In the genomic region with DNA sequence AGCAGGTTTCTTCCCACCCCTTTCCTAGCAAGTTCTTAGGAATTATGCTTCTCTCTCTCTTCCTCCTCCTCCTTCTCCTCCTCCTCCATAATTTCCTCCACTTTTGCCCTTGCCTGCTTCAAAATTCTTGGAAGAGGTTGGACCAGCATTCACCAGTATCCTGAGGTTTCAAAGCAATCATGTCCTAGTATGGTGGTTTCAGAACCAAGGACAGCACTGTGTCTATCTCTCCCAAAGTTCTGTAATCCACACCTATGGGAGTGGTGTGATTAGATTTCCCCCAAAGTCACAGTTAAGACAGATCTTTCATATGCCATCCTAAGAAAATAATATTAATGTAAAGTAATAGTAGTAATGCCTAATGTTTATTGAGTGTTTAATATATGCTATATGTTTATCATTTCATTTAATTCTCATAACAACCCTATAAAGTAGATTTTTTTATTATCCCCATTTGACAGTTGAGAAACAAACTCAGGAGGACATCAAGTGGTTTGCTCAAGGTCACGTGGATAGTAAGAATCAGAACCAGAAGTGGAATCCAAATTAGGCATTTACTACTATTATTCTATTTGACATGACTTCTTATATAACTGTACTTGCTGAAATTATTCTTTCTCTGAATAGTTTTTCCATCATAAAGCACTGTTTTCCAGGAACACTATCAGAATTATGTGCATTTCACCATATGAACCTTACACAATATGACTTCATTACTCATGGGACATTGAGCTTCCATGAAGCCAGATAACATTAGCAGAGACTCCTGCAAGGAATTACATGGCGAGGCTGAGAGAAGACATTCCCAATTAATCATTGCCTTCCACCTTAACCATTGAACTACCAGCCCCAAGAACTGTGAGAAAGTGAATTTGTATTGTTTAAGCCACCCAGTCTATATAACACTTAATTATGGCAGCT, we compare ENCODE assay signal across 20 cellular contexts.
DNase-seq lines count a peak whose midpoint lies in the region; ATAC-seq, FAIRE-seq and TF ChIP-seq lines count a peak whose summit lies in the region.
"Had no signal": no experiment of that assay in that cellular context is flagged by ENCODE, and none has a peak within 500 bp of the region (broad histone marks: within the 10 kb centered on the region; RNA-seq: fewer than 3 reads in every experiment).

No MANE protein-coding gene starts in this region.

- DNase-seq in GM03348 (ENCODE audit: low spot score) (peak; percentile 12), RKO (ENCODE audit: low spot score) (peak; percentile 34), dermis microvascular lymphatic vessel endothelial cell (ENCODE audit: low read depth in 2 of 2) (peak; percentile 15 to 33), HepG2 (ENCODE audit: low spot score) (no peak), ovary (no peak), esophagus muscularis mucosa (ENCODE audit: extremely low spot score) (no peak), dorsolateral prefrontal cortex (no peak)
- DNase-seq: activated naive CD8-positive, alpha-beta T cell treated with anti-CD3 and anti-CD28 coated beads for 36 hours; cortex of kidney; gastrocnemius medialis; NCI-H1417; NCI-H446 treated with DMSO at 0.1 percent for 48 hours; right lobe of liver; WERI-Rb-1 had no signal

- H2AFZ ChIP-seq in HepG2 (ENCODE audit: low read length) = no peak overlapping the region

- no peak for TF ChIP-seq EP300 in HepG2 (IDR thresholded peaks at IDR 0.05; ENCODE audit: low read depth in 2 of 2, low read length in 2 of 2)
- no peak for TF ChIP-seq EP300 in HepG2 (CRISPR knock-in tag; IDR thresholded peaks at IDR 0.05; ENCODE audit: borderline replicate concordance)
- TF ChIP-seq EP300 in ovary (IDR thresholded peaks at IDR 0.05) = no peak
- no peak for TF ChIP-seq EP300 in esophagus muscularis mucosa (IDR thresholded peaks at IDR 0.05)

- H4K20me1 ChIP-seq in HepG2 (ENCODE audit: insufficient read depth, low read length) = no peaks in the 10 kb centered on the region

- no peaks in the 10 kb centered on the region for H3K4me1 ChIP-seq in HepG2 (ENCODE audit: insufficient read depth, low read length)
- H3K4me1 ChIP-seq in ovary (ENCODE audit: insufficient read depth) = no peaks in the 10 kb centered on the region
- peaks cover 0 to 10% (median 4%) of the 10 kb centered on the region in 4 donors for H3K4me1 ChIP-seq in esophagus muscularis mucosa
- H3K4me1 ChIP-seq: gastrocnemius medialis, HAP-1, right lobe of liver had no signal

- H3K27me3 ChIP-seq in HepG2 (ENCODE audit: control insufficient read depth in 1 of 2, insufficient read depth in 2 of 2, low read length in 2 of 2) = no peaks in the 10 kb centered on the region; a peak in 1 of 5 replicates
- H3K27me3 ChIP-seq in ovary = no peaks in the 10 kb centered on the region
- H3K27me3 ChIP-seq in esophagus muscularis mucosa = no peaks in the 10 kb centered on the region
- H3K27me3 ChIP-seq in dorsolateral prefrontal cortex = no peaks in the 10 kb centered on the region
- H3K27me3 ChIP-seq: BLaER1 treated with 17β-estradiol and CSF1 and Interleukin-3, amounts not matched to agents 10 nM and 100 nM; gastrocnemius medialis; right lobe of liver had no signal

- ATAC-seq in HepG2 = peak; percentile 35; the same call in 1 of the 3 replicates
- ATAC-seq in GM21723 (IDR thresholded peaks at IDR 0.05; ENCODE audit: unreplicated experiment) = no peak
- ATAC-seq: gastrocnemius medialis; natural killer cell treated with Interleukin-12 subunit alpha and Interleukin-12 subunit beta and Interleukin-15 and Interleukin-18, amount 100 ng/mL, for 72 hours had no signal

- BruUV-seq in HepG2 (replicated peaks; lab: Mats Ljungman, UMichigan) = no TSS peak

- no peak for TF ChIP-seq RAD21 in HepG2 (CRISPR knock-in tag; IDR thresholded peaks at IDR 0.05)

- H3K9me3 ChIP-seq in HepG2 (ENCODE audit: low read length) (no peaks in the 10 kb centered on the region), ovary (no peaks in the 10 kb centered on the region), esophagus muscularis mucosa (no peaks in the 10 kb centered on the region)
- H3K9me3 ChIP-seq: gastrocnemius medialis, HAP-1, right lobe of liver had no signal

- H3K4me3 ChIP-seq in HepG2 (replicated peaks in 1 of 3; ENCODE audit: insufficient read depth in 1 of 3, low read depth in 2 of 3, low read length in 3 of 3) (no peak overlapping the region), ovary (no peak overlapping the region), esophagus muscularis mucosa (no peak overlapping the region), dorsolateral prefrontal cortex (no peak overlapping the region)
- H3K4me3 ChIP-seq: BLaER1 treated with 17β-estradiol and CSF1 and Interleukin-3, amounts not matched to agents 10 nM and 100 nM; gastrocnemius medialis; HAP-1; right lobe of liver had no signal

- no peak overlapping the region for H3K9ac ChIP-seq in HepG2 (ENCODE audit: insufficient read depth, low read depth, low read length)
- H3K9ac ChIP-seq: BLaER1 treated with 17β-estradiol and CSF1 and Interleukin-3, amounts not matched to agents 10 nM and 100 nM had no signal

- POLR2A ChIA-PET in HepG2 (lab: Yijun Ruan, JAX) = no interaction called here

- FAIRE-seq in HepG2 (lab: Jason Lieb, UNC) = no peak
- FAIRE-seq: HTR-8/SVneo had no signal

- in situ Hi-C loops in HepG2 (cut with HindIII; ENCODE audit: extremely low pct_ligation_motif_present, low pct_unique_long_range_greater_than_20kb) = no loop called here

- TF ChIP-seq POLR2A in HepG2 (IDR thresholded peaks at IDR 0.05; ENCODE audit: insufficient read depth in 1 of 2, low read depth in 2 of 2, low read length in 2 of 2) (no peak), ovary (IDR thresholded peaks at IDR 0.05) (no peak), esophagus muscularis mucosa (IDR thresholded peaks at IDR 0.05; ENCODE audit: low read depth) (no peak)

- no peak for TF ChIP-seq CTCF in HepG2 (CRISPR knock-in tag; IDR thresholded peaks at IDR 0.05)
- TF ChIP-seq CTCF in ovary (IDR thresholded peaks at IDR 0.05) = no peak
- TF ChIP-seq CTCF in esophagus muscularis mucosa (IDR thresholded peaks at IDR 0.05) = no peak
- TF ChIP-seq CTCF in dorsolateral prefrontal cortex (IDR thresholded peaks at IDR 0.05 in 54 of 56, conservative IDR thresholded peaks at IDR 0.05 in 2 of 56; ENCODE audit: low read depth in 1 of 56, partially characterized antibody in 56 of 56) = no peak

- CTCF ChIA-PET in HepG2 (lab: Yijun Ruan, JAX; ENCODE audit: low intra/inter-chr PET ratio, low total read pairs) = interaction anchor here (4.6 kb wide), 1 partner anchor 115 kb away, joined by 56 read pairs; no protein-coding TSS in a partner anchor

- H3K27ac ChIP-seq in HepG2 (ENCODE audit: extremely low read length, insufficient read depth, low read length) (no peak overlapping the region), ovary (no peak overlapping the region), esophagus muscularis mucosa (replicated peaks in 1 of 4) (no peak overlapping the region), dorsolateral prefrontal cortex (no peak overlapping the region)
- H3K27ac ChIP-seq: BLaER1 treated with 17β-estradiol and CSF1 and Interleukin-3, amounts not matched to agents 10 nM and 100 nM; gastrocnemius medialis; right lobe of liver; RWPE1; WERI-Rb-1 had no signal

- no peaks in the 10 kb centered on the region for H3K36me3 ChIP-seq in HepG2 (replicated peaks in 1 of 2; ENCODE audit: control insufficient read depth in 1 of 2, insufficient read depth in 2 of 2, low read length in 2 of 2)
- H3K36me3 ChIP-seq in ovary = no peaks in the 10 kb centered on the region
- no peaks in the 10 kb centered on the region for H3K36me3 ChIP-seq in esophagus muscularis mucosa
- H3K36me3 ChIP-seq: BLaER1 treated with 17β-estradiol and CSF1 and Interleukin-3, amounts not matched to agents 10 nM and 100 nM; gastrocnemius medialis; HAP-1; right lobe of liver; WERI-Rb-1 had no signal

- 1% methylated on average over 2 of the region's 2 CpGs for WGBS in HepG2 (ENCODE audit: low lambda C conversion rate)
- 7 to 12% (median 8%) methylated on average over 2 of the region's 2 CpGs for WGBS in ovary, 3 donors
- 23% methylated on average over 2 of the region's 2 CpGs for WGBS in esophagus muscularis mucosa

- no peaks in the 10 kb centered on the region for H3K79me2 ChIP-seq in HepG2 (ENCODE audit: insufficient read depth, low read length)

- intact Hi-C loops in HepG2 (cut with micrococcal nuclease; ENCODE audit: unreplicated experiment) (loop anchor here (5.0 kb wide), 1 partner anchor 211 kb away; the partner anchor contains the start of gene TFAM), ovary (cut with DNase I) (loop anchor here in 3 of 4 donors (5.0 kb wide), 1 partner anchor 116 kb away; no protein-coding TSS in a partner anchor), esophagus muscularis mucosa (cut with DNase I) (loop anchor here (2.0 kb wide), 1 partner anchor 115 kb away; no protein-coding TSS in a partner anchor), dorsolateral prefrontal cortex (cut with DNase I) (loop anchor here (2.0 to 10.0 kb wide), 3 partner anchors 116 to 209 kb away; partner anchors contain the start of gene TFAM (in 2 of the 2))

- no peak overlapping the region for H3K4me2 ChIP-seq in HepG2 (ENCODE audit: low read depth, low read length)
- H3K4me2 ChIP-seq: BLaER1 treated with 17β-estradiol and CSF1 and Interleukin-3, amounts not matched to agents 10 nM and 100 nM had no signal

TF ChIP-seq in HepG2, 621 proteins besides CTCF, POLR2A, EP300 and RAD21 (continues in another document):
- TF ChIP-seq ELK4 (CRISPR knock-in tag; IDR thresholded peaks at IDR 0.05; ENCODE audit: borderline replicate concordance) = no peak
- 0 out of 2 replicates have a peak, but pooled peaks have one; percentile 38 for TF ChIP-seq EHMT2 (IDR thresholded peaks at IDR 0.05; ENCODE audit: borderline replicate concordance, low read depth, low read length)
- no peak for TF ChIP-seq MTF1 (CRISPR knock-in tag; IDR thresholded peaks at IDR 0.05)
- TF ChIP-seq MIER2 (CRISPR knock-in tag; IDR thresholded peaks at IDR 0.05) = peak; percentile 95

Comparison
In these comparisons a context has a peak if more than half of its experiments do, and no peak if none do; other contexts are left out.
1. DNase-seq: peak in GM03348 (single experiment), RKO (single experiment) and dermis microvascular lymphatic vessel endothelial cell (2 of 2); none in HepG2 (single experiment), ovary (0 of 5), esophagus muscularis mucosa (single experiment) and dorsolateral prefrontal cortex (0 of 10).